In genomic region chr2:127096280-127096679, GRCh38 we compare ENCODE assay signal across 2 cellular contexts.
TF ChIP-seq lines count a peak whose summit lies in the region.

No MANE protein-coding gene starts in this region.

TF ChIP-seq in H1, 55 proteins besides CTCF, POLR2A, EP300 and RAD21:
- TF ChIP-seq TEAD4 (IDR thresholded peaks at IDR 0.05; ENCODE audit: low read depth, low read length) (no peak), NRF1 (IDR thresholded peaks at IDR 0.05; ENCODE audit: low read depth, low read length) (no peak), JUND (IDR thresholded peaks at IDR 0.05; ENCODE audit: low read length) (no peak), GABPA (IDR thresholded peaks at IDR 0.05; ENCODE audit: borderline replicate concordance, insufficient read depth, low read length) (no peak), SUZ12 (IDR thresholded peaks at IDR 0.05; ENCODE audit: low read length) (no peak), SRF (IDR thresholded peaks at IDR 0.05; ENCODE audit: low read depth, low read length) (no peak), ATF3 (IDR thresholded peaks at IDR 0.05; ENCODE audit: insufficient read depth, low read depth, low read length) (no peak), ASH2L (IDR thresholded peaks at IDR 0.05; ENCODE audit: low read length) (no peak), BRCA1 (IDR thresholded peaks at IDR 0.05; ENCODE audit: low read depth, low read length) (no peak), SP4 (IDR thresholded peaks at IDR 0.05; ENCODE audit: low read length) (no peak)
TF ChIP-seq in H1: peak in this region for 0.

TF ChIP-seq in HepG2, 621 proteins besides CTCF, POLR2A, EP300 and RAD21:
- TF ChIP-seq SSRP1 (CRISPR knock-in tag; IDR thresholded peaks at IDR 0.05) (no peak), PBX3 (CRISPR knock-in tag; IDR thresholded peaks at IDR 0.05; ENCODE audit: borderline replicate concordance) (no peak), HDAC6 (IDR thresholded peaks at IDR 0.05; ENCODE audit: low read depth, low read length) (no peak), ZFP62 (CRISPR knock-in tag; IDR thresholded peaks at IDR 0.05) (no peak), NFYB (CRISPR knock-in tag; IDR thresholded peaks at IDR 0.05) (no peak), E2F1 (CRISPR knock-in tag; IDR thresholded peaks at IDR 0.05) (no peak), ZNF30 (CRISPR knock-in tag; IDR thresholded peaks at IDR 0.05) (no peak), ZSCAN21 (CRISPR knock-in tag; IDR thresholded peaks at IDR 0.05; ENCODE audit: borderline replicate concordance) (no peak), PHF5A (CRISPR knock-in tag; IDR thresholded peaks at IDR 0.05; ENCODE audit: low read depth, unreplicated experiment) (no peak), MAF1 (CRISPR knock-in tag; IDR thresholded peaks at IDR 0.05; ENCODE audit: borderline replicate concordance) (no peak), ZNF816 (CRISPR knock-in tag; IDR thresholded peaks at IDR 0.05; ENCODE audit: borderline replicate concordance) (no peak), ZNF598 (CRISPR knock-in tag; IDR thresholded peaks at IDR 0.05; ENCODE audit: borderline replicate concordance) (no peak), ZNF337 (CRISPR knock-in tag; IDR thresholded peaks at IDR 0.05; ENCODE audit: borderline replicate concordance, low read depth) (no peak), AGO1 (IDR thresholded peaks at IDR 0.05; ENCODE audit: low read depth, low read length, poor library complexity, severe bottlenecking) (no peak), NRL (CRISPR knock-in tag; IDR thresholded peaks at IDR 0.05; ENCODE audit: borderline replicate concordance) (no peak), CHCHD3 (CRISPR knock-in tag; IDR thresholded peaks at IDR 0.05) (no peak), ZNF652 (CRISPR knock-in tag; IDR thresholded peaks at IDR 0.05; ENCODE audit: borderline replicate concordance, low read depth) (no peak)
- TF ChIP-seq, protein P1, sequence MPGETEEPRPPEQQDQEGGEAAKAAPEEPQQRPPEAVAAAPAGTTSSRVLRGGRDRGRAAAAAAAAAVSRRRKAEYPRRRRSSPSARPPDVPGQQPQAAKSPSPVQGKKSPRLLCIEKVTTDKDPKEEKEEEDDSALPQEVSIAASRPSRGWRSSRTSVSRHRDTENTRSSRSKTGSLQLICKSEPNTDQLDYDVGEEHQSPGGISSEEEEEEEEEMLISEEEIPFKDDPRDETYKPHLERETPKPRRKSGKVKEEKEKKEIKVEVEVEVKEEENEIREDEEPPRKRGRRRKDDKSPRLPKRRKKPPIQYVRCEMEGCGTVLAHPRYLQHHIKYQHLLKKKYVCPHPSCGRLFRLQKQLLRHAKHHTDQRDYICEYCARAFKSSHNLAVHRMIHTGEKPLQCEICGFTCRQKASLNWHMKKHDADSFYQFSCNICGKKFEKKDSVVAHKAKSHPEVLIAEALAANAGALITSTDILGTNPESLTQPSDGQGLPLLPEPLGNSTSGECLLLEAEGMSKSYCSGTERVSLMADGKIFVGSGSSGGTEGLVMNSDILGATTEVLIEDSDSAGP (CRISPR knock-in tag; IDR thresholded peaks at IDR 0.05; ENCODE audit: borderline replicate concordance), result no peak
- TF ChIP-seq, protein P2, sequence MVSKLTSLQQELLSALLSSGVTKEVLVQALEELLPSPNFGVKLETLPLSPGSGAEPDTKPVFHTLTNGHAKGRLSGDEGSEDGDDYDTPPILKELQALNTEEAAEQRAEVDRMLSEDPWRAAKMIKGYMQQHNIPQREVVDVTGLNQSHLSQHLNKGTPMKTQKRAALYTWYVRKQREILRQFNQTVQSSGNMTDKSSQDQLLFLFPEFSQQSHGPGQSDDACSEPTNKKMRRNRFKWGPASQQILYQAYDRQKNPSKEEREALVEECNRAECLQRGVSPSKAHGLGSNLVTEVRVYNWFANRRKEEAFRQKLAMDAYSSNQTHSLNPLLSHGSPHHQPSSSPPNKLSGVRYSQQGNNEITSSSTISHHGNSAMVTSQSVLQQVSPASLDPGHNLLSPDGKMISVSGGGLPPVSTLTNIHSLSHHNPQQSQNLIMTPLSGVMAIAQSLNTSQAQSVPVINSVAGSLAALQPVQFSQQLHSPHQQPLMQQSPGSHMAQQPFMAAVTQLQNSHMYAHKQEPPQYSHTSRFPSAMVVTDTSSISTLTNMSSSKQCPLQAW (CRISPR knock-in tag; IDR thresholded peaks at IDR 0.05), result no peak
